15 cellular contexts compared by ENCODE assay signal in genomic region chr21:39071623-39072214, GRCh38.
A peak's percentile ranks its signal among the peaks of the same experiment; 100 is the strongest.
DNase-seq lines count a peak whose midpoint lies in the region; ATAC-seq and TF ChIP-seq lines count a peak whose summit lies in the region.
"Had no signal": no experiment of that assay in that cellular context is flagged by ENCODE, and none has a peak within 500 bp of the region (broad histone marks: within the 10 kb centered on the region; RNA-seq: fewer than 3 reads in every experiment).

No MANE protein-coding gene starts in this region.

- H3K9me3 Mint-ChIP-seq in activated naive CD8-positive, alpha-beta T cell treated with anti-CD3 and anti-CD28 coated beads, Interleukin-2, amount 50 U/mL, for 24 hours, result peaks cover 4% of the 10 kb centered on the region

- H3K9ac ChIP-seq in adipocyte (ENCODE audit: low read length), result no peak overlapping the region

- H3K36me3 Mint-ChIP-seq in activated naive CD8-positive, alpha-beta T cell treated with anti-CD3 and anti-CD28 coated beads, Interleukin-2, amount 50 U/mL, for 24 hours (ENCODE audit: low read depth), result no peaks in the 10 kb centered on the region
- H3K36me3 Mint-ChIP-seq: activated CD8-positive, alpha-beta memory T cell treated with anti-CD3 and anti-CD28 coated beads, Interleukin-2, amount 10 ng/mL, durations not matched to agents 7 days and 5 days had no signal

- H3K36me3 ChIP-seq in adipocyte (ENCODE audit: control insufficient read depth, insufficient read depth, low read length, severe bottlenecking), result no peaks in the 10 kb centered on the region
- H3K36me3 ChIP-seq in heart left ventricle, result no peaks in the 10 kb centered on the region
- H3K36me3 ChIP-seq: esophagus muscularis mucosa, prostate gland had no signal

- WGBS in heart left ventricle, 4 donors, result 57 to 70% (median 65%) methylated on average over 4 of the region's 4 CpGs

- H3K27me3 ChIP-seq in adipocyte (replicated peaks; ENCODE audit: control insufficient read depth, insufficient read depth, low read length) (no peaks in the 10 kb centered on the region), heart left ventricle (no peaks in the 10 kb centered on the region)
- H3K27me3 ChIP-seq: esophagus muscularis mucosa had no signal

- no peak overlapping the region for H3K4me3 Mint-ChIP-seq in activated naive CD8-positive, alpha-beta T cell treated with anti-CD3 and anti-CD28 coated beads, Interleukin-2, amount 50 U/mL, for 24 hours
- H3K4me3 Mint-ChIP-seq: activated CD8-positive, alpha-beta memory T cell treated with anti-CD3 and anti-CD28 coated beads, Interleukin-2, amount 10 ng/mL, durations not matched to agents 7 days and 5 days had no signal

- TF ChIP-seq CTCF in heart left ventricle (IDR thresholded peaks at IDR 0.05), result no peak

- peaks cover 11% of the 10 kb centered on the region for H3K4me1 ChIP-seq in adipocyte (ENCODE audit: control insufficient read depth, insufficient read depth, low read length)
- peaks cover 0 to 45% (median 12%) of the 10 kb centered on the region in 12 donors for H3K4me1 ChIP-seq in heart left ventricle
- H3K4me1 ChIP-seq: prostate gland had no signal

- peaks cover 2% of the 10 kb centered on the region for H3K27me3 Mint-ChIP-seq in activated naive CD8-positive, alpha-beta T cell treated with anti-CD3 and anti-CD28 coated beads, Interleukin-2, amount 50 U/mL, for 24 hours

- peaks cover 5% of the 10 kb centered on the region for H3K9me3 ChIP-seq in adipocyte (ENCODE audit: control insufficient read depth, low read length)
- H3K9me3 ChIP-seq in heart left ventricle, result peaks cover 0 to 10% (median 0%) of the 10 kb centered on the region in 12 donors
- H3K9me3 ChIP-seq: prostate gland had no signal

- no peak overlapping the region for H3K27ac Mint-ChIP-seq in activated naive CD8-positive, alpha-beta T cell treated with anti-CD3 and anti-CD28 coated beads, Interleukin-2, amount 50 U/mL, for 24 hours
- H3K27ac Mint-ChIP-seq: activated CD8-positive, alpha-beta memory T cell treated with anti-CD3 and anti-CD28 coated beads, Interleukin-2, amount 10 ng/mL, durations not matched to agents 7 days and 5 days; activated naive CD4-positive, alpha-beta T cell treated with anti-CD3 and anti-CD28 coated beads, Interleukin-2, amount 50 U/mL, for 72 hours had no signal

- DNase-seq in EH (ENCODE audit: low read depth), result peak; percentile 87
- DNase-seq in adipocyte (ENCODE audit: low read depth), result peak; percentile 84
- no peak for DNase-seq in heart left ventricle
- DNase-seq in renal cortical epithelial cell (ENCODE audit: low read depth), result peak; percentile 81
- no peak for DNase-seq in inferior parietal cortex (ENCODE audit: extremely low spot score)
- DNase-seq in activated naive CD8-positive, alpha-beta T cell treated with anti-CD3 and anti-CD28 coated beads, Interleukin-2, amount 50 U/mL, for 24 hours, result no peak
- no peak for DNase-seq in C1 segment of cervical spinal cord (lab: John Stamatoyannopoulos, UW)
- DNase-seq: activated CD8-positive, alpha-beta memory T cell treated with anti-CD3 and anti-CD28 coated beads, Interleukin-2, amount 10 ng/mL, durations not matched to agents 7 days and 5 days; MV-4-11; NCI-H2227 treated with DMSO at 0.1 percent for 48 hours had no signal

- intact Hi-C loops in heart left ventricle (cut with DNase I), result loop anchor here in 1 of 10 donors (5.0 kb wide), 1 partner anchor 339 kb away; no protein-coding TSS in a partner anchor

- H3K4me3 ChIP-seq in adipocyte (ENCODE audit: low read length) (no peak overlapping the region), heart left ventricle (no peak overlapping the region)
- H3K4me3 ChIP-seq: coronary artery, esophagus muscularis mucosa, prostate gland had no signal

- H3K4me1 Mint-ChIP-seq in activated naive CD8-positive, alpha-beta T cell treated with anti-CD3 and anti-CD28 coated beads, Interleukin-2, amount 50 U/mL, for 24 hours, result no peaks in the 10 kb centered on the region
- H3K4me1 Mint-ChIP-seq: activated CD8-positive, alpha-beta memory T cell treated with anti-CD3 and anti-CD28 coated beads, Interleukin-2, amount 10 ng/mL, durations not matched to agents 7 days and 5 days had no signal

- no peak for TF ChIP-seq POLR2A in heart left ventricle (IDR thresholded peaks at IDR 0.05)

- peak overlapping the region in 6 of 12 donors; percentile 12 to 70 (median 52) for H3K27ac ChIP-seq in heart left ventricle
- H3K27ac ChIP-seq: esophagus muscularis mucosa, prostate gland had no signal

- ATAC-seq in heart left ventricle (peak in 3 of 4 donors; percentile 33 to 58 (median 44)), GM21528 (IDR thresholded peaks at IDR 0.05; ENCODE audit: low FRiP score, unreplicated experiment) (no peak)
- no peak for ATAC-seq in activated naive CD8-positive, alpha-beta T cell treated with anti-CD3 and anti-CD28 coated beads, Interleukin-2, amount 50 U/mL, for 24 hours
- ATAC-seq: activated CD8-positive, alpha-beta memory T cell treated with anti-CD3 and anti-CD28 coated beads, Interleukin-2, amount 10 ng/mL, durations not matched to agents 7 days and 5 days; activated naive CD4-positive, alpha-beta T cell treated with anti-CD3 and anti-CD28 coated beads, Interleukin-2, amount 50 U/mL, for 72 hours had no signal

Comparison
In these comparisons a context has a peak if more than half of its experiments do, and no peak if none do; other contexts are left out.
1. DNase-seq: peak in EH (single experiment), adipocyte (single experiment) and renal cortical epithelial cell (single experiment); none in heart left ventricle (0 of 5), inferior parietal cortex (single experiment), activated naive CD8-positive, alpha-beta T cell treated with anti-CD3 and anti-CD28 coated beads, Interleukin-2, amount 50 U/mL, for 24 hours (single experiment) and C1 segment of cervical spinal cord (0 of 14).
2. ATAC-seq: peak in heart left ventricle (3 of 4); none in GM21528 (single experiment) and activated naive CD8-positive, alpha-beta T cell treated with anti-CD3 and anti-CD28 coated beads, Interleukin-2, amount 50 U/mL, for 24 hours (single experiment).